ENCODE assay signal across 22 cellular contexts in the genomic region with DNA sequence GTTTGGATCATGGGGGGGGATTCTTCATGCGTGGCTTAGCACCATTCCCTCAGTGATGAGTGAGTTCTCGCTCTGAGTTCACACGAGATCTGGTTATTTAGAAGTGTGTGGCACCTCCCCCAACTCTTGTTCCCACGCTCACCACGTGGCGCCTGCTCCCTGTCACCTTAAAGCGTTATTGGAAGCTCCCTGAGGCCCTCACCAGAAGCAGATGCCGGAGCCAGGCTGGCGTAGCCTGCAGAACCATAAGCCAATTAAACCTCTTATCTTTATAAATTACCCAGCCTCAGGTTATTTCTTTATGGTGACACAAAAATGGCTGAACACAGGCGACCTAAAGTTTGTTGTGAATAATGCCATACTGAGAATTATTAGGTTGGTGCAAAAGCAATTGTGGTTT.
"Had no signal": no experiment of that assay in that cellular context is flagged by ENCODE, and none has a peak within 500 bp of the region (broad histone marks: within the 10 kb centered on the region; RNA-seq: fewer than 3 reads in every experiment).

No MANE protein-coding gene starts in this region.

- H3K27ac ChIP-seq: HL-60, RWPE1, SJCRH30 had no signal

- H3K27me3 ChIP-seq: SJCRH30 had no signal

- DNase-seq: KBM-7, MV-4-11, NCI-H1048, NCI-H1105, NCI-H1417, NCI-H1436 treated with DMSO at 0.1 percent for 48 hours, NCI-H1694, NCI-H187 treated with DMSO at 0.1 percent for 48 hours, NCI-H2029 treated with DMSO at 0.1 percent for 48 hours, NCI-H2171 treated with DMSO at 0.1 percent for 48 hours, NCI-H345, NCI-H446 treated with DMSO at 0.1 percent for 48 hours, NCI-H510A treated with DMSO at 0.1 percent for 48 hours, NCI-H526, PC-3, SHP77 treated with DMSO at 0.1 percent for 48 hours, SJCRH30 had no signal

- H3K9me3 ChIP-seq: SJCRH30 had no signal

- H3K4me3 Mint-ChIP-seq: IgD-negative memory B cell had no signal

- ATAC-seq: Panc1, PC-3, SK-N-SH treated with all-trans-retinoic acid at 6 μM for 48 hours had no signal

- H3K4me3 ChIP-seq: SJCRH30 had no signal

- H3K36me3 ChIP-seq: SJCRH30 had no signal

- H3K4me1 ChIP-seq: SJCRH30 had no signal

- H3K9me3 Mint-ChIP-seq: IgD-negative memory B cell had no signal
